In genomic region chrX:153102436-153102835, GRCh38 we compare ENCODE assay signal across 1 cellular context.
TF ChIP-seq lines count a peak whose summit lies in the region.

No MANE protein-coding gene starts in this region.

TF ChIP-seq in HepG2, 621 proteins besides CTCF, POLR2A, EP300 and RAD21 (continued from another document):
- TF ChIP-seq, protein P1, sequence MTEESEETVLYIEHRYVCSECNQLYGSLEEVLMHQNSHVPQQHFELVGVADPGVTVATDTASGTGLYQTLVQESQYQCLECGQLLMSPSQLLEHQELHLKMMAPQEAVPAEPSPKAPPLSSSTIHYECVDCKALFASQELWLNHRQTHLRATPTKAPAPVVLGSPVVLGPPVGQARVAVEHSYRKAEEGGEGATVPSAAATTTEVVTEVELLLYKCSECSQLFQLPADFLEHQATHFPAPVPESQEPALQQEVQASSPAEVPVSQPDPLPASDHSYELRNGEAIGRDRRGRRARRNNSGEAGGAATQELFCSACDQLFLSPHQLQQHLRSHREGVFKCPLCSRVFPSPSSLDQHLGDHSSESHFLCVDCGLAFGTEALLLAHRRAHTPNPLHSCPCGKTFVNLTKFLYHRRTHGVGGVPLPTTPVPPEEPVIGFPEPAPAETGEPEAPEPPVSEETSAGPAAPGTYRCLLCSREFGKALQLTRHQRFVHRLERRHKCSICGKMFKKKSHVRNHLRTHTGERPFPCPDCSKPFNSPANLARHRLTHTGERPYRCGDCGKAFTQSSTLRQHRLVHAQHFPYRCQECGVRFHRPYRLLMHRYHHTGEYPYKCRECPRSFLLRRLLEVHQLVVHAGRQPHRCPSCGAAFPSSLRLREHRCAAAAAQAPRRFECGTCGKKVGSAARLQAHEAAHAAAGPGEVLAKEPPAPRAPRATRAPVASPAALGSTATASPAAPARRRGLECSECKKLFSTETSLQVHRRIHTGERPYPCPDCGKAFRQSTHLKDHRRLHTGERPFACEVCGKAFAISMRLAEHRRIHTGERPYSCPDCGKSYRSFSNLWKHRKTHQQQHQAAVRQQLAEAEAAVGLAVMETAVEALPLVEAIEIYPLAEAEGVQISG (CRISPR knock-in tag; IDR thresholded peaks at IDR 0.05), result no peak
- TF ChIP-seq NR2F2 (IDR thresholded peaks at IDR 0.05; ENCODE audit: borderline replicate concordance, low read depth) (peak; percentile 61; the same call in 1 of the 2 replicates), NCOA5 (CRISPR knock-in tag; IDR thresholded peaks at IDR 0.05) (no peak), CREM (IDR thresholded peaks at IDR 0.05) (peak; percentile 55; the same call in 1 of the 2 replicates), CREM (CRISPR knock-in tag; IDR thresholded peaks at IDR 0.05) (no peak), HOXA9 (CRISPR knock-in tag; IDR thresholded peaks at IDR 0.05; ENCODE audit: borderline replicate concordance) (no peak), ZBTB34 (CRISPR knock-in tag; IDR thresholded peaks at IDR 0.05) (no peak), ZFP37 (CRISPR knock-in tag; IDR thresholded peaks at IDR 0.05; ENCODE audit: borderline replicate concordance) (no peak), GPN1 (CRISPR knock-in tag; IDR thresholded peaks at IDR 0.05; ENCODE audit: borderline replicate concordance) (no peak), PBX3 (CRISPR knock-in tag; IDR thresholded peaks at IDR 0.05; ENCODE audit: borderline replicate concordance) (no peak), HHEX (CRISPR knock-in tag; IDR thresholded peaks at IDR 0.05) (no peak), KDM1A (CRISPR knock-in tag; IDR thresholded peaks at IDR 0.05) (no peak), FOXJ3 (CRISPR knock-in tag; IDR thresholded peaks at IDR 0.05; ENCODE audit: borderline replicate concordance) (peak; percentile 72; the same call in 1 of the 2 replicates), FOXK2 (IDR thresholded peaks at IDR 0.05) (peak; percentile 66; the same call in 1 of the 2 replicates), RELA (CRISPR knock-in tag; IDR thresholded peaks at IDR 0.05) (no peak), SOX6 (IDR thresholded peaks at IDR 0.05) (no peak), SOX6 (CRISPR knock-in tag; IDR thresholded peaks at IDR 0.05) (peak; percentile 87), HNRNPUL1 (IDR thresholded peaks at IDR 0.05; ENCODE audit: low read depth, low read length) (no peak), FOXA3 (CRISPR knock-in tag; IDR thresholded peaks at IDR 0.05) (peak; percentile 86), NR2C2 (CRISPR knock-in tag; IDR thresholded peaks at IDR 0.05; ENCODE audit: borderline replicate concordance) (peak; percentile 78; the same call in 1 of the 2 replicates), CCAR2 (optimal IDR thresholded peaks at IDR 0.05; ENCODE audit: low read depth, low read length) (no peak), TRIM24 (CRISPR knock-in tag; IDR thresholded peaks at IDR 0.05) (peak; percentile 81), RBM39 (IDR thresholded peaks at IDR 0.05; ENCODE audit: low read depth, low read length, poor library complexity, severe bottlenecking) (no peak), FOXP4 (CRISPR knock-in tag; IDR thresholded peaks at IDR 0.05) (peak; percentile 88), RARG (CRISPR knock-in tag; IDR thresholded peaks at IDR 0.05; ENCODE audit: low read depth) (no peak), SRSF9 (IDR thresholded peaks at IDR 0.05; ENCODE audit: borderline replicate concordance, insufficient read depth, low read depth, low read length, poor library complexity, severe bottlenecking) (no peak), SOX13 (IDR thresholded peaks at IDR 0.05) (0 out of 2 replicates have a peak, but pooled peaks have one; percentile 22), SOX13 (CRISPR knock-in tag; conservative IDR thresholded peaks at IDR 0.05 in 1 of 2, IDR thresholded peaks at IDR 0.05 in 1 of 2) (no peak; a peak in 1 of 4 replicates), NFIB (CRISPR knock-in tag; IDR thresholded peaks at IDR 0.05; ENCODE audit: borderline replicate concordance) (no peak), ZNF337 (CRISPR knock-in tag; IDR thresholded peaks at IDR 0.05; ENCODE audit: borderline replicate concordance, low read depth) (no peak), ZNF768 (CRISPR knock-in tag; IDR thresholded peaks at IDR 0.05) (no peak), ATM (IDR thresholded peaks at IDR 0.05; ENCODE audit: borderline replicate concordance) (no peak), SMC3 (IDR thresholded peaks at IDR 0.05; ENCODE audit: low read length) (no peak), PAX8 (CRISPR knock-in tag; IDR thresholded peaks at IDR 0.05; ENCODE audit: borderline replicate concordance) (no peak)
- TF ChIP-seq, protein P2, sequence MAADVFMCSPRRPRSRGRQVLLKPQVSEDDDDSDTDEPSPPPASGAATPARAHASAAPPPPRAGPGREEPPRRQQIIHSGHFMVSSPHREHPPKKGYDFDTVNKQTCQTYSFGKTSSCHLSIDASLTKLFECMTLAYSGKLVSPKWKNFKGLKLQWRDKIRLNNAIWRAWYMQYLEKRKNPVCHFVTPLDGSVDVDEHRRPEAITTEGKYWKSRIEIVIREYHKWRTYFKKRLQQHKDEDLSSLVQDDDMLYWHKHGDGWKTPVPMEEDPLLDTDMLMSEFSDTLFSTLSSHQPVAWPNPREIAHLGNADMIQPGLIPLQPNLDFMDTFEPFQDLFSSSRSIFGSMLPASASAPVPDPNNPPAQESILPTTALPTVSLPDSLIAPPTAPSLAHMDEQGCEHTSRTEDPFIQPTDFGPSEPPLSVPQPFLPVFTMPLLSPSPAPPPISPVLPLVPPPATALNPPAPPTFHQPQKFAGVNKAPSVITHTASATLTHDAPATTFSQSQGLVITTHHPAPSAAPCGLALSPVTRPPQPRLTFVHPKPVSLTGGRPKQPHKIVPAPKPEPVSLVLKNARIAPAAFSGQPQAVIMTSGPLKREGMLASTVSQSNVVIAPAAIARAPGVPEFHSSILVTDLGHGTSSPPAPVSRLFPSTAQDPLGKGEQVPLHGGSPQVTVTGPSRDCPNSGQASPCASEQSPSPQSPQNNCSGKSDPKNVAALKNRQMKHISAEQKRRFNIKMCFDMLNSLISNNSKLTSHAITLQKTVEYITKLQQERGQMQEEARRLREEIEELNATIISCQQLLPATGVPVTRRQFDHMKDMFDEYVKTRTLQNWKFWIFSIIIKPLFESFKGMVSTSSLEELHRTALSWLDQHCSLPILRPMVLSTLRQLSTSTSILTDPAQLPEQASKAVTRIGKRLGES (CRISPR knock-in tag; IDR thresholded peaks at IDR 0.05; ENCODE audit: borderline replicate concordance), result no peak
- TF ChIP-seq, protein P3, sequence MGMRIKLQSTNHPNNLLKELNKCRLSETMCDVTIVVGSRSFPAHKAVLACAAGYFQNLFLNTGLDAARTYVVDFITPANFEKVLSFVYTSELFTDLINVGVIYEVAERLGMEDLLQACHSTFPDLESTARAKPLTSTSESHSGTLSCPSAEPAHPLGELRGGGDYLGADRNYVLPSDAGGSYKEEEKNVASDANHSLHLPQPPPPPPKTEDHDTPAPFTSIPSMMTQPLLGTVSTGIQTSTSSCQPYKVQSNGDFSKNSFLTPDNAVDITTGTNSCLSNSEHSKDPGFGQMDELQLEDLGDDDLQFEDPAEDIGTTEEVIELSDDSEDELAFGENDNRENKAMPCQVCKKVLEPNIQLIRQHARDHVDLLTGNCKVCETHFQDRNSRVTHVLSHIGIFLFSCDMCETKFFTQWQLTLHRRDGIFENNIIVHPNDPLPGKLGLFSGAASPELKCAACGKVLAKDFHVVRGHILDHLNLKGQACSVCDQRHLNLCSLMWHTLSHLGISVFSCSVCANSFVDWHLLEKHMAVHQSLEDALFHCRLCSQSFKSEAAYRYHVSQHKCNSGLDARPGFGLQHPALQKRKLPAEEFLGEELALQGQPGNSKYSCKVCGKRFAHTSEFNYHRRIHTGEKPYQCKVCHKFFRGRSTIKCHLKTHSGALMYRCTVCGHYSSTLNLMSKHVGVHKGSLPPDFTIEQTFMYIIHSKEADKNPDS (CRISPR knock-in tag; IDR thresholded peaks at IDR 0.05), result no peak
- TF ChIP-seq, protein P4, sequence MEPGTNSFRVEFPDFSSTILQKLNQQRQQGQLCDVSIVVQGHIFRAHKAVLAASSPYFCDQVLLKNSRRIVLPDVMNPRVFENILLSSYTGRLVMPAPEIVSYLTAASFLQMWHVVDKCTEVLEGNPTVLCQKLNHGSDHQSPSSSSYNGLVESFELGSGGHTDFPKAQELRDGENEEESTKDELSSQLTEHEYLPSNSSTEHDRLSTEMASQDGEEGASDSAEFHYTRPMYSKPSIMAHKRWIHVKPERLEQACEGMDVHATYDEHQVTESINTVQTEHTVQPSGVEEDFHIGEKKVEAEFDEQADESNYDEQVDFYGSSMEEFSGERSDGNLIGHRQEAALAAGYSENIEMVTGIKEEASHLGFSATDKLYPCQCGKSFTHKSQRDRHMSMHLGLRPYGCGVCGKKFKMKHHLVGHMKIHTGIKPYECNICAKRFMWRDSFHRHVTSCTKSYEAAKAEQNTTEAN (CRISPR knock-in tag; conservative IDR thresholded peaks at IDR 0.05), result no peak
- TF ChIP-seq, protein P5, sequence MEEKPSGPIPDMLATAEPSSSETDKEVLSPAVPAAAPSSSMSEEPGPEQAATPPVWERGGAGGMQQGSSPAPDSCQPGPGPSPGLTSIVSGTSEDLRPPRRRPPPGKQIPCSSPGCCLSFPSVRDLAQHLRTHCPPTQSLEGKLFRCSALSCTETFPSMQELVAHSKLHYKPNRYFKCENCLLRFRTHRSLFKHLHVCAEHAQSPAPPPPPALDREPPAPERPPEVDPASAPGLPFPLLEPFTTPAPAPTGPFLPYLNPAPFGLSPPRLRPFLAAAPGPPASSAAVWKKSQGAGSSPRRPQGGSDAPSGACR (CRISPR knock-in tag; IDR thresholded peaks at IDR 0.05), result no peak
- TF ChIP-seq, protein P6, sequence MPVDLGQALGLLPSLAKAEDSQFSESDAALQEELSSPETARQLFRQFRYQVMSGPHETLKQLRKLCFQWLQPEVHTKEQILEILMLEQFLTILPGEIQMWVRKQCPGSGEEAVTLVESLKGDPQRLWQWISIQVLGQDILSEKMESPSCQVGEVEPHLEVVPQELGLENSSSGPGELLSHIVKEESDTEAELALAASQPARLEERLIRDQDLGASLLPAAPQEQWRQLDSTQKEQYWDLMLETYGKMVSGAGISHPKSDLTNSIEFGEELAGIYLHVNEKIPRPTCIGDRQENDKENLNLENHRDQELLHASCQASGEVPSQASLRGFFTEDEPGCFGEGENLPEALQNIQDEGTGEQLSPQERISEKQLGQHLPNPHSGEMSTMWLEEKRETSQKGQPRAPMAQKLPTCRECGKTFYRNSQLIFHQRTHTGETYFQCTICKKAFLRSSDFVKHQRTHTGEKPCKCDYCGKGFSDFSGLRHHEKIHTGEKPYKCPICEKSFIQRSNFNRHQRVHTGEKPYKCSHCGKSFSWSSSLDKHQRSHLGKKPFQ (CRISPR knock-in tag; IDR thresholded peaks at IDR 0.05; ENCODE audit: insufficient replicate concordance), result no peak
